Comparison of ENCODE assay signal across 8 cellular contexts in genomic region chr12:93979189-93979588, GRCh38.
DNase-seq lines count a peak whose midpoint lies in the region; ATAC-seq and TF ChIP-seq lines count a peak whose summit lies in the region.

No MANE protein-coding gene starts in this region.

- no peak overlapping the region for H3K4me3 ChIP-seq in kidney epithelial cell (ENCODE audit: low read depth, low read length)

- intact Hi-C loops in activated T-helper 2 cell treated with anti-CD3 and anti-CD28 coated beads, Interferon-gamma antibody, Interleukin-2, Interleukin-4, amounts not matched to agents 10 μg/mL and 5 μg/mL and 100 μg/mL, durations not matched to agents 14 hours and 24 hours and 36 hours (cut with micrococcal nuclease), result loop anchor here (1.0 to 10.0 kb wide), 4 partner anchors 212 to 477 kb away; partner anchors contain the start of gene CRADD

- ATAC-seq in HG03521 (IDR thresholded peaks at IDR 0.05; ENCODE audit: unreplicated experiment), result no peak

- TF ChIP-seq CTCF in AG09319 (IDR thresholded peaks at IDR 0.05; ENCODE audit: low read depth, low read length) (peak; percentile 29), HFFc6 (IDR thresholded peaks at IDR 0.05) (peak; percentile 77), kidney epithelial cell (IDR thresholded peaks at IDR 0.05; ENCODE audit: insufficient read depth, low read length, poor library complexity, severe bottlenecking) (peak; percentile 42)

- no peaks in the 10 kb centered on the region for H3K36me3 Mint-ChIP-seq in HFFc6 (ENCODE audit: low read depth)
- no peaks in the 10 kb centered on the region for H3K36me3 Mint-ChIP-seq in activated T-helper 2 cell treated with anti-CD3 and anti-CD28 coated beads, Interferon-gamma antibody, Interleukin-2, Interleukin-4, amounts not matched to agents 10 μg/mL and 5 μg/mL and 100 μg/mL, durations not matched to agents 14 hours and 24 hours and 36 hours (ENCODE audit: low read depth)

- DNase-seq in AG09319 (ENCODE audit: extremely low read depth, low read depth) (no peak), HFFc6 (peak; percentile 35), kidney epithelial cell (ENCODE audit: low read depth) (no peak), NCI-H446 treated with DMSO at 0.1 percent for 48 hours (lab: John Stamatoyannopoulos, UW) (no peak), AG08395 (ENCODE audit: low spot score) (no peak), NCI-H524 (lab: John Stamatoyannopoulos, UW) (no peak)
- peak; percentile 13 for DNase-seq in activated T-helper 2 cell treated with anti-CD3 and anti-CD28 coated beads, Interferon-gamma antibody, Interleukin-2, Interleukin-4, amounts not matched to agents 10 μg/mL and 5 μg/mL and 100 μg/mL, durations not matched to agents 14 hours and 24 hours and 36 hours (ENCODE audit: low spot score)

- H3K4me1 Mint-ChIP-seq in HFFc6 (ENCODE audit: low read depth), result peaks cover 45% of the 10 kb centered on the region
- peaks cover 34% of the 10 kb centered on the region for H3K4me1 Mint-ChIP-seq in activated T-helper 2 cell treated with anti-CD3 and anti-CD28 coated beads, Interferon-gamma antibody, Interleukin-2, Interleukin-4, amounts not matched to agents 10 μg/mL and 5 μg/mL and 100 μg/mL, durations not matched to agents 14 hours and 24 hours and 36 hours (ENCODE audit: low read depth)

- no peaks in the 10 kb centered on the region for H3K27me3 ChIP-seq in kidney epithelial cell (ENCODE audit: control insufficient read depth, insufficient read depth, low read length)

- no peak overlapping the region for H3K4me3 Mint-ChIP-seq in HFFc6
- H3K4me3 Mint-ChIP-seq in activated T-helper 2 cell treated with anti-CD3 and anti-CD28 coated beads, Interferon-gamma antibody, Interleukin-2, Interleukin-4, amounts not matched to agents 10 μg/mL and 5 μg/mL and 100 μg/mL, durations not matched to agents 14 hours and 24 hours and 36 hours (ENCODE audit: low read depth), result no peak overlapping the region

- H3K36me3 ChIP-seq in kidney epithelial cell (ENCODE audit: control insufficient read depth, insufficient read depth, low read length), result no peaks in the 10 kb centered on the region

- H3K27me3 Mint-ChIP-seq in HFFc6 (ENCODE audit: insufficient read depth), result no peaks in the 10 kb centered on the region; the same call in none of the 2 replicates
- peaks cover 8% of the 10 kb centered on the region for H3K27me3 Mint-ChIP-seq in activated T-helper 2 cell treated with anti-CD3 and anti-CD28 coated beads, Interferon-gamma antibody, Interleukin-2, Interleukin-4, amounts not matched to agents 10 μg/mL and 5 μg/mL and 100 μg/mL, durations not matched to agents 14 hours and 24 hours and 36 hours (ENCODE audit: low read depth)

- H3K9me3 Mint-ChIP-seq in HFFc6, result no peaks in the 10 kb centered on the region
- H3K9me3 Mint-ChIP-seq in activated T-helper 2 cell treated with anti-CD3 and anti-CD28 coated beads, Interferon-gamma antibody, Interleukin-2, Interleukin-4, amounts not matched to agents 10 μg/mL and 5 μg/mL and 100 μg/mL, durations not matched to agents 14 hours and 24 hours and 36 hours, result no peaks in the 10 kb centered on the region

- H3K27ac Mint-ChIP-seq in HFFc6, result peak overlapping the region; percentile 79
- no peak overlapping the region for H3K27ac Mint-ChIP-seq in activated T-helper 2 cell treated with anti-CD3 and anti-CD28 coated beads, Interferon-gamma antibody, Interleukin-2, Interleukin-4, amounts not matched to agents 10 μg/mL and 5 μg/mL and 100 μg/mL, durations not matched to agents 14 hours and 24 hours and 36 hours

Comparison
In these comparisons a context has a peak if more than half of its experiments do, and no peak if none do; other contexts are left out.
1. DNase-seq: peak in HFFc6 (single experiment) and activated T-helper 2 cell treated with anti-CD3 and anti-CD28 coated beads, Interferon-gamma antibody, Interleukin-2, Interleukin-4, amounts not matched to agents 10 μg/mL and 5 μg/mL and 100 μg/mL, durations not matched to agents 14 hours and 24 hours and 36 hours (single experiment); none in AG09319 (single experiment), kidney epithelial cell (single experiment), NCI-H446 treated with DMSO at 0.1 percent for 48 hours (single experiment), AG08395 (single experiment) and NCI-H524 (0 of 2).
2. Peak in every context shown above with its lines, with median percentiles within 50 percentile points of each other: CTCF ChIP-seq.